ENCODE assay signal across 8 cellular contexts in genomic region chr16:80806957-80807356, GRCh38. TPM values are rescaled to one million over a fixed set of nuclear protein-coding genes. Genes with fewer than 3 reads are reported as not detected.
DNase-seq lines count a peak whose midpoint lies in the region; ATAC-seq, FAIRE-seq and TF ChIP-seq lines count a peak whose summit lies in the region.

No MANE protein-coding gene starts in this region.

- H3K4me1 Mint-ChIP-seq in activated T-helper 2 cell treated with anti-CD3 and anti-CD28 coated beads, Interferon-gamma antibody, Interleukin-2, Interleukin-4, amounts not matched to agents 10 μg/mL and 5 μg/mL and 100 μg/mL, durations not matched to agents 14 hours and 24 hours and 36 hours (ENCODE audit: low read depth): peaks cover 29% of the 10 kb centered on the region

- peak overlapping the region; percentile 35 for H3K4me3 Mint-ChIP-seq in activated T-helper 2 cell treated with anti-CD3 and anti-CD28 coated beads, Interferon-gamma antibody, Interleukin-2, Interleukin-4, amounts not matched to agents 10 μg/mL and 5 μg/mL and 100 μg/mL, durations not matched to agents 14 hours and 24 hours and 36 hours (ENCODE audit: low read depth)

- no peaks in the 10 kb centered on the region for H3K79me2 ChIP-seq in HepG2 (ENCODE audit: insufficient read depth, low read length)

- no peaks in the 10 kb centered on the region for H3K9me3 ChIP-seq in HepG2 (ENCODE audit: low read length)
- H3K9me3 ChIP-seq in prostate gland: no peaks in the 10 kb centered on the region

- BruUV-seq in HepG2 (replicated peaks; lab: Mats Ljungman, UMichigan): no TSS peak

- CTCF ChIA-PET in AG04449 (lab: Yijun Ruan, JAX) (interaction anchor here (1.1 to 1.5 kb wide), 4 partner anchors 17 to 280 kb away, joined by 3 to 7 read pairs (median 4); no protein-coding TSS in a partner anchor), HepG2 (lab: Yijun Ruan, JAX; ENCODE audit: low intra/inter-chr PET ratio, low total read pairs) (no interaction called here)

- no peaks in the 10 kb centered on the region for H4K20me1 ChIP-seq in HepG2 (ENCODE audit: insufficient read depth, low read length)

- intact Hi-C loops in activated T-helper 2 cell treated with anti-CD3 and anti-CD28 coated beads, Interferon-gamma antibody, Interleukin-2, Interleukin-4, amounts not matched to agents 10 μg/mL and 5 μg/mL and 100 μg/mL, durations not matched to agents 14 hours and 24 hours and 36 hours (cut with micrococcal nuclease): loop anchor here (1.0 to 10.0 kb wide), 6 partner anchors 48 to 267 kb away; partner anchors contain the start of genes CENPN, CMC2 and DYNLRB2
- intact Hi-C loops in HepG2 (cut with micrococcal nuclease; ENCODE audit: unreplicated experiment): no loop called here
- intact Hi-C loops in prostate gland (cut with DNase I): no loop called here

- no peak overlapping the region for H3K27ac ChIP-seq in HepG2 (ENCODE audit: extremely low read length, insufficient read depth, low read length)
- no peak overlapping the region for H3K27ac ChIP-seq in prostate gland

- no peak for FAIRE-seq in HepG2 (lab: Jason Lieb, UNC)

- DNase-seq in AG04449 (ENCODE audit: low read depth, low spot score): peak; percentile 9
- DNase-seq in MV-4-11 (lab: John Stamatoyannopoulos, UW): peak; percentile 80
- DNase-seq in activated T-helper 2 cell treated with anti-CD3 and anti-CD28 coated beads, Interferon-gamma antibody, Interleukin-2, Interleukin-4, amounts not matched to agents 10 μg/mL and 5 μg/mL and 100 μg/mL, durations not matched to agents 14 hours and 24 hours and 36 hours (ENCODE audit: low spot score): peak; percentile 60
- peak; percentile 11 for DNase-seq in HepG2 (ENCODE audit: low spot score)
- DNase-seq in medulla oblongata (ENCODE audit: extremely low spot score): no peak
- DNase-seq in prostate gland (ENCODE audit: low spot score): no peak

- H3K4me2 ChIP-seq in HepG2 (ENCODE audit: low read depth, low read length): no peak overlapping the region

- no peaks in the 10 kb centered on the region for H3K27me3 Mint-ChIP-seq in activated T-helper 2 cell treated with anti-CD3 and anti-CD28 coated beads, Interferon-gamma antibody, Interleukin-2, Interleukin-4, amounts not matched to agents 10 μg/mL and 5 μg/mL and 100 μg/mL, durations not matched to agents 14 hours and 24 hours and 36 hours (ENCODE audit: low read depth)

- H3K27ac Mint-ChIP-seq in activated T-helper 2 cell treated with anti-CD3 and anti-CD28 coated beads, Interferon-gamma antibody, Interleukin-2, Interleukin-4, amounts not matched to agents 10 μg/mL and 5 μg/mL and 100 μg/mL, durations not matched to agents 14 hours and 24 hours and 36 hours: peak overlapping the region; percentile 71

- H3K9me3 Mint-ChIP-seq in activated T-helper 2 cell treated with anti-CD3 and anti-CD28 coated beads, Interferon-gamma antibody, Interleukin-2, Interleukin-4, amounts not matched to agents 10 μg/mL and 5 μg/mL and 100 μg/mL, durations not matched to agents 14 hours and 24 hours and 36 hours: no peaks in the 10 kb centered on the region

- WGBS in HepG2 (ENCODE audit: low lambda C conversion rate): 59% methylated on average over 4 of the region's 4 CpGs
- 76% methylated on average over 4 of the region's 4 CpGs for WGBS in prostate gland

- no peak overlapping the region for H3K4me3 ChIP-seq in AG04449 (ENCODE audit: low read depth, low read length)
- H3K4me3 ChIP-seq in HepG2 (replicated peaks in 1 of 3; ENCODE audit: insufficient read depth in 1 of 3, low read depth in 2 of 3, low read length in 3 of 3): no peak overlapping the region
- H3K4me3 ChIP-seq in prostate gland: no peak overlapping the region

- peaks cover 8% of the 10 kb centered on the region for H3K36me3 Mint-ChIP-seq in activated T-helper 2 cell treated with anti-CD3 and anti-CD28 coated beads, Interferon-gamma antibody, Interleukin-2, Interleukin-4, amounts not matched to agents 10 μg/mL and 5 μg/mL and 100 μg/mL, durations not matched to agents 14 hours and 24 hours and 36 hours (ENCODE audit: low read depth)

- in situ Hi-C loops in HepG2 (cut with HindIII; ENCODE audit: extremely low pct_ligation_motif_present, low pct_unique_long_range_greater_than_20kb): no loop called here

- no peak overlapping the region for H2AFZ ChIP-seq in HepG2 (ENCODE audit: low read length)

- H3K27me3 ChIP-seq in HepG2 (ENCODE audit: control insufficient read depth in 1 of 2, insufficient read depth in 2 of 2, low read length in 2 of 2) (peaks cover 2 to 26% of the 10 kb centered on the region in 2 experiments; a peak in 3 of 5 replicates), prostate gland (replicated peaks; ENCODE audit: insufficient read depth) (no peaks in the 10 kb centered on the region)

- H3K9ac ChIP-seq in HepG2 (ENCODE audit: insufficient read depth, low read depth, low read length): no peak overlapping the region

- POLR2A ChIA-PET in AG04449 (lab: Yijun Ruan, JAX): no interaction called here
- POLR2A ChIA-PET in HepG2 (lab: Yijun Ruan, JAX): no interaction called here

- no peak for TF ChIP-seq EP300 in HepG2 (IDR thresholded peaks at IDR 0.05; ENCODE audit: low read depth in 2 of 2, low read length in 2 of 2)
- no peak for TF ChIP-seq EP300 in HepG2 (CRISPR knock-in tag; IDR thresholded peaks at IDR 0.05; ENCODE audit: borderline replicate concordance)

- TF ChIP-seq RAD21 in HepG2 (CRISPR knock-in tag; IDR thresholded peaks at IDR 0.05): no peak

- TF ChIP-seq POLR2A in HepG2 (IDR thresholded peaks at IDR 0.05; ENCODE audit: insufficient read depth in 1 of 2, low read depth in 2 of 2, low read length in 2 of 2): no peak
- TF ChIP-seq POLR2A in prostate gland (IDR thresholded peaks at IDR 0.05): no peak

- ATAC-seq in HepG2: no peak
- no peak for ATAC-seq in GM18907 (IDR thresholded peaks at IDR 0.05; ENCODE audit: unreplicated experiment)
- ATAC-seq in HG03521 (IDR thresholded peaks at IDR 0.05; ENCODE audit: unreplicated experiment): no peak

- H3K36me3 ChIP-seq in HepG2 (replicated peaks in 1 of 2; ENCODE audit: control insufficient read depth in 1 of 2, insufficient read depth in 2 of 2, low read length in 2 of 2) (no peaks in the 10 kb centered on the region), prostate gland (no peaks in the 10 kb centered on the region)

- no peak for TF ChIP-seq CTCF in AG04449 (IDR thresholded peaks at IDR 0.05; ENCODE audit: insufficient read depth, low read length, missing control alignments)
- no peak for TF ChIP-seq CTCF in HepG2 (CRISPR knock-in tag; IDR thresholded peaks at IDR 0.05)
- no peak for TF ChIP-seq CTCF in prostate gland (IDR thresholded peaks at IDR 0.05)

- H3K4me1 ChIP-seq in HepG2 (ENCODE audit: insufficient read depth, low read length) (no peaks in the 10 kb centered on the region), prostate gland (replicated peaks) (no peaks in the 10 kb centered on the region)

TF ChIP-seq in HepG2, 621 proteins besides CTCF, POLR2A, EP300 and RAD21 (continues in another document):
- TF ChIP-seq SNAPC5 (CRISPR knock-in tag; IDR thresholded peaks at IDR 0.05; ENCODE audit: borderline replicate concordance): no peak
- no peak for TF ChIP-seq CREB3 (CRISPR knock-in tag; IDR thresholded peaks at IDR 0.05)
- TF ChIP-seq ZNF776 (CRISPR knock-in tag; IDR thresholded peaks at IDR 0.05): no peak
- no peak for TF ChIP-seq WIZ (CRISPR knock-in tag; IDR thresholded peaks at IDR 0.05)

RNA-seq across cellular contexts. Expression of gene CDYL2, which starts 2.6 kb away (rescaled TPM):
- total RNA-seq in activated T-helper 2 cell treated with anti-CD3 and anti-CD28 coated beads, Interferon-gamma antibody, Interleukin-2, Interleukin-4, amounts not matched to agents 10 μg/mL and 5 μg/mL and 100 μg/mL, durations not matched to agents 14 hours and 24 hours and 36 hours: 26.2 and 36.8 TPM in 2 replicates
- total RNA-seq in HepG2 (2016; rRNA removed; fragmentation: Illumina TruSeq; extraction: Trizol): 0.20 and 0.35 TPM in 2 replicates
- total RNA-seq in HepG2 (2016; cell fraction: cytosol; rRNA removed; fragmentation: Illumina TruSeq; extraction: Trizol; ENCODE audit: low read depth): 3.8 and 5.3 TPM in 2 replicates
- 0.39 and 0.52 TPM in 2 replicates for total RNA-seq in HepG2 (2016; cell fraction: insoluble cytoplasmic fraction; rRNA removed; fragmentation: Illumina TruSeq; extraction: Trizol)
- total RNA-seq in HepG2 (2016; cell fraction: membrane; rRNA removed; fragmentation: Illumina TruSeq; extraction: Trizol): 1.1 and 1.4 TPM in 2 replicates
- 0.16 and 0.47 TPM in 2 replicates for total RNA-seq in HepG2 (2016; cell fraction: nucleus; rRNA removed; fragmentation: Illumina TruSeq; extraction: Trizol)
- 0.07 TPM in 2 replicates for polyA plus RNA-seq in HepG2 (2011; rRNA removed)
- polyA plus RNA-seq in HepG2 (2011; cell fraction: cytosol; rRNA removed): 0.03 and 0.08 TPM in 2 replicates
- polyA plus RNA-seq in HepG2 (2011; cell fraction: nucleus; rRNA removed): 0.10 and 0.17 TPM in 2 replicates
- polyA plus RNA-seq in HepG2 (2012): 0.11 TPM in 1 of 2 replicates, not detected in the other
- 0.01 TPM in 1 of 2 replicates, not detected in the other for polyA plus RNA-seq in HepG2 (2016; cell fraction: cytosol; fragmentation: Illumina TruSeq; extraction: Trizol; ENCODE audit: low read depth)
- 0.15 and 0.22 TPM in 2 replicates for polyA plus RNA-seq in HepG2 (2016; cell fraction: insoluble cytoplasmic fraction; fragmentation: Illumina TruSeq; extraction: Trizol; ENCODE audit: low read depth)
- polyA plus RNA-seq in HepG2 (2016; cell fraction: membrane; fragmentation: Illumina TruSeq; extraction: Trizol; ENCODE audit: low read depth): 0.05 and 0.13 TPM in 2 replicates
- 0.12 and 0.44 TPM in 2 replicates for polyA plus RNA-seq in HepG2 (2016; cell fraction: nucleus; fragmentation: Illumina TruSeq; extraction: Trizol; ENCODE audit: insufficient read depth, low read depth)
- 0.22 and 43.0 TPM in 2 replicates for polyA minus RNA-seq in HepG2 (2011; rRNA and poly(A)+ RNA removed; ENCODE audit: low replicate concordance)
- 0.10 and 0.44 TPM in 2 replicates for polyA minus RNA-seq in HepG2 (2011; cell fraction: cytosol; rRNA and poly(A)+ RNA removed)
- 1.5 and 2.6 TPM in 2 replicates for polyA minus RNA-seq in HepG2 (2011; cell fraction: nucleus; rRNA and poly(A)+ RNA removed)
- 10 to 100 TPM; 42.8 to 63.7 TPM for total RNA-seq in prostate gland

Comparison
In these comparisons a context has a peak if more than half of its experiments do, and no peak if none do; other contexts are left out.
1. DNase-seq: peak in AG04449 (single experiment), MV-4-11 (single experiment), activated T-helper 2 cell treated with anti-CD3 and anti-CD28 coated beads, Interferon-gamma antibody, Interleukin-2, Interleukin-4, amounts not matched to agents 10 μg/mL and 5 μg/mL and 100 μg/mL, durations not matched to agents 14 hours and 24 hours and 36 hours (single experiment) and HepG2 (single experiment); none in medulla oblongata (single experiment) and prostate gland (single experiment).